ENCODE assay signal across 14 cellular contexts in the genomic region with DNA sequence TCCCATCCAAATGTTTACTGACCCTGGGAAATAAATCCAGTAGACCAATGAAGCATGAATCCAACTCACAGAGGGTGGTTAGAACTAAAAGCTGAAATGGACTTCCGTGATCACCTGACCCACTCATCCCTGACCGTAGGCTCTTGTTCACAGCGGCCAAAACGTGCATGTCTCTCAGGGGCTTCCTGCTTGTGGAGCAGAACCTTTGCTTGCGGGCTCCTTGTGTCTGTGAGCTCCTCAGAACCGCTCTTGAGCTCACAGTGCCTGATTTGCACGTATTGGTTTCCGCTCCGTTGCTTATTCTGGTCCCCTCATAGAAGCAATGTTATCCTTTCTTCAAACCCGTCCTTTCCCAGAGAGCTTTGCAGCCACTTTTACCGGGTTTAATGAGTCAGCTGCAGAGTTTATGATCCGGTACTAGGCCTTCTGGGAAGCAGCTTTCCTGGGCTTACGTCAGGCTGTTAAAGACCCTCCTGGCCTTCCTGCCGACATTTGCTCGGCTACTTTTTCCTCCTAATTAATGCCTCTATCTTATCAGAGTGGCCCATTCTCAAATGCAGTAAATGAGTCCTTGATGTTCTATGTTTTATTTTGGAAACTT. TPM values are rescaled to one million over a fixed set of nuclear protein-coding genes. Genes with fewer than 3 reads are reported as not detected.
DNase-seq lines count a peak whose midpoint lies in the region; ATAC-seq, FAIRE-seq and TF ChIP-seq lines count a peak whose summit lies in the region.
"Had no signal": no experiment of that assay in that cellular context is flagged by ENCODE, and none has a peak within 500 bp of the region (broad histone marks: within the 10 kb centered on the region; RNA-seq: fewer than 3 reads in every experiment).

No MANE protein-coding gene starts in this region.

- no peaks in the 10 kb centered on the region for H4K20me1 ChIP-seq in H1 (replicated peaks in 1 of 2; ENCODE audit: control insufficient read depth in 1 of 2, insufficient read depth in 2 of 2, low read length in 2 of 2)

- no peak overlapping the region for H2BK5ac ChIP-seq in H1 (ENCODE audit: low read depth, low read length)

- H3K27me3 ChIP-seq in H1 (replicated peaks in 1 of 4; ENCODE audit: control insufficient read depth in 3 of 4, extremely low read depth in 1 of 4, insufficient read depth in 3 of 4, low read length in 3 of 4): no peaks in the 10 kb centered on the region; a peak in 1 of 7 replicates

- H4K8ac ChIP-seq in H1 (ENCODE audit: extremely low read depth, insufficient read depth, low read length): no peak overlapping the region

- peaks cover 0 to 5% (median 1%) of the 10 kb centered on the region in 4 experiments; a peak in 2 of 7 replicates for H3K4me1 ChIP-seq in H1 (replicated peaks in 1 of 4; ENCODE audit: control insufficient read depth in 3 of 4, insufficient read depth in 4 of 4, low read length in 3 of 4)

- DNase-seq in DMS79 treated with DMSO at 0.1 percent for 48 hours (lab: John Stamatoyannopoulos, UW) (peak; percentile 96), NCI-H510A treated with DMSO at 0.1 percent for 48 hours (lab: John Stamatoyannopoulos, UW) (peak; percentile 89), H1 (ENCODE audit: low read depth in 1 of 2, low spot score in 2 of 2) (no peak), renal cortical epithelial cell (ENCODE audit: low read depth) (peak; percentile 99), endothelial cell (ENCODE audit: low spot score) (no peak), Kasumi-1 (lab: John Stamatoyannopoulos, UW) (no peak), inferior parietal cortex (ENCODE audit: extremely low spot score) (no peak)
- DNase-seq: activated CD4-positive, CD25-positive, alpha-beta regulatory T cell treated with anti-CD3 and anti-CD28 coated beads, Interleukin-2, amount 50 U/mL, for 72 hours; central memory CD4-positive, alpha-beta T cell; HCEC 1CT; naive thymus-derived CD8-positive, alpha-beta T cell; stimulated activated CD4-positive, alpha-beta T cell treated with anti-CD3 and anti-CD28 coated beads, Interleukin-12 subunit alpha, Interleukin-12 subunit beta, amount 100 ng/mL, for 4 hours had no signal

- no peak overlapping the region for H3K56ac ChIP-seq in H1 (replicated peaks; ENCODE audit: insufficient read length, low read depth, low read length)

- H3K9ac ChIP-seq in H1 (replicated peaks in 1 of 4; ENCODE audit: extremely low read depth in 1 of 4, low read depth in 3 of 4, low read length in 3 of 4): no peak overlapping the region

- H3K4me2 ChIP-seq in H1 (ENCODE audit: insufficient read depth in 1 of 2, low read depth in 2 of 2, low read length in 2 of 2): no peak overlapping the region

- H3K4ac ChIP-seq in H1 (replicated peaks; ENCODE audit: insufficient read length, low read depth, low read length): no peak overlapping the region

- no peaks in the 10 kb centered on the region for H3K23me2 ChIP-seq in H1 (ENCODE audit: low read depth, low read length)

- no peak overlapping the region for H2BK15ac ChIP-seq in H1 (ENCODE audit: low read length)

- no peak overlapping the region for H2BK20ac ChIP-seq in H1 (ENCODE audit: low read length)

- H3K23ac ChIP-seq in H1 (ENCODE audit: insufficient read length): no peak overlapping the region

- no peak overlapping the region for H3K4me3 ChIP-seq in H1 (ENCODE audit: extremely low read depth in 1 of 4, insufficient read depth in 2 of 4, low read depth in 3 of 4, low read length in 4 of 4)

- H3K4me3 Mint-ChIP-seq in endothelial cell (ENCODE audit: unreplicated experiment): no peak overlapping the region
- H3K4me3 Mint-ChIP-seq: activated T-helper 17 cell treated with anti-CD3 and anti-CD28 coated beads, Interleukin-2, amount 50 U/mL, for 72 hours; naive thymus-derived CD8-positive, alpha-beta T cell had no signal

- no peak for TF ChIP-seq RAD21 in H1 (IDR thresholded peaks at IDR 0.05 in 1 of 2, conservative IDR thresholded peaks at IDR 0.05 in 1 of 2; ENCODE audit: low read depth in 2 of 2, low read length in 2 of 2)

- H2BK12ac ChIP-seq in H1 (ENCODE audit: low read depth, low read length): no peak overlapping the region

- H4K91ac ChIP-seq in H1 (replicated peaks; ENCODE audit: insufficient read length, low read length): no peak overlapping the region

- WGBS in H1 (ENCODE audit: extremely low coverage in 1 of 2, insufficient coverage in 1 of 2, insufficient read length in 1 of 2, insufficient replicate concordance in 2 of 2, low coverage in 1 of 2, low lambda C conversion rate in 2 of 2, missing lambda C conversion rate in 1 of 2), 2 experiments: 91% methylated on average over 15 of the region's 15 CpGs; no CpG with 5 or more reads in 1 of the 2 experiments

- no peak overlapping the region for H2AK5ac ChIP-seq in H1 (ENCODE audit: low read depth, low read length)

- CTCF ChIA-PET in H1 (lab: Charles Lee; ENCODE audit: partially characterized antibody): interaction anchor here (1.0 kb wide), 1 partner anchor 25 kb away, joined by 3 read pairs; no protein-coding TSS in a partner anchor

- no peak for TF ChIP-seq EP300 in H1 (IDR thresholded peaks at IDR 0.05; ENCODE audit: borderline replicate concordance in 1 of 2, low read depth in 2 of 2, low read length in 2 of 2)

- H3K18ac ChIP-seq in H1 (ENCODE audit: extremely low read depth, low read length): no peak overlapping the region

- no peaks in the 10 kb centered on the region for H3K79me2 ChIP-seq in H1 (ENCODE audit: control insufficient read depth in 1 of 2, insufficient read depth in 2 of 2, low read length in 2 of 2)

- no peaks in the 10 kb centered on the region; a peak in 1 of 4 replicates for H3K9me3 ChIP-seq in H1 (ENCODE audit: insufficient read depth in 2 of 2, low read depth in 1 of 2, low read length in 1 of 2)

- no peaks in the 10 kb centered on the region for H3K9me3 Mint-ChIP-seq in endothelial cell (ENCODE audit: unreplicated experiment)
- H3K9me3 Mint-ChIP-seq: activated T-helper 17 cell treated with anti-CD3 and anti-CD28 coated beads, Interleukin-2, amount 50 U/mL, for 72 hours; naive thymus-derived CD8-positive, alpha-beta T cell had no signal

- no peak overlapping the region for H3K27ac Mint-ChIP-seq in endothelial cell (ENCODE audit: unreplicated experiment)

- no peak for ATAC-seq in GM19035 (IDR thresholded peaks at IDR 0.05; ENCODE audit: unreplicated experiment)
- ATAC-seq: activated T-helper 17 cell treated with anti-CD3 and anti-CD28 coated beads, Interleukin-2, amount 50 U/mL, for 72 hours; naive thymus-derived CD8-positive, alpha-beta T cell had no signal

- TF ChIP-seq POLR2A in H1 (IDR thresholded peaks at IDR 0.05; ENCODE audit: control extremely low read depth in 1 of 2, low read depth in 2 of 2, low read length in 2 of 2): no peak

- TF ChIP-seq CTCF in H1 (IDR thresholded peaks at IDR 0.05; ENCODE audit: control extremely low read depth in 1 of 3, insufficient read depth in 1 of 3, low read depth in 1 of 3, low read length in 3 of 3) (no peak), endothelial cell (IDR thresholded peaks at IDR 0.05; ENCODE audit: unreplicated experiment) (no peak)

- no peak overlapping the region for H4K5ac ChIP-seq in H1 (ENCODE audit: insufficient read length, low read depth, low read length)

- H3K79me1 ChIP-seq in H1 (ENCODE audit: low read depth, low read length): no peaks in the 10 kb centered on the region

- no peak for FAIRE-seq in H1 (lab: Jason Lieb, UNC)

- no peaks in the 10 kb centered on the region for H3K36me3 Mint-ChIP-seq in endothelial cell (ENCODE audit: low read depth, unreplicated experiment)
- H3K36me3 Mint-ChIP-seq: naive thymus-derived CD8-positive, alpha-beta T cell had no signal

- POLR2A ChIA-PET in H1 (lab: Charles Lee; ENCODE audit: partially characterized antibody): interaction anchor here (0.6 kb wide), 1 partner anchor 162 kb away, joined by 3 read pairs; no protein-coding TSS in a partner anchor

- no peak overlapping the region for H3K14ac ChIP-seq in H1 (ENCODE audit: insufficient read length)

- H2BK120ac ChIP-seq in H1 (replicated peaks; ENCODE audit: low read depth, low read length): no peak overlapping the region

- H2AFZ ChIP-seq in H1 (ENCODE audit: low read length): peak overlapping the region; percentile 9; the same call in 1 of the 2 replicates

- peaks cover 12% of the 10 kb centered on the region for H3K27me3 Mint-ChIP-seq in endothelial cell (ENCODE audit: unreplicated experiment)
- H3K27me3 Mint-ChIP-seq: activated T-helper 17 cell treated with anti-CD3 and anti-CD28 coated beads, Interleukin-2, amount 50 U/mL, for 72 hours; naive thymus-derived CD8-positive, alpha-beta T cell had no signal

- no peaks in the 10 kb centered on the region for H3K36me3 ChIP-seq in H1 (ENCODE audit: control insufficient read depth in 2 of 4, insufficient read depth in 4 of 4, low read length in 3 of 4)

- no peaks in the 10 kb centered on the region for H3K4me1 Mint-ChIP-seq in endothelial cell (ENCODE audit: unreplicated experiment)

- no peak overlapping the region for H3K27ac ChIP-seq in H1 (ENCODE audit: low read depth, low read length)

TF ChIP-seq in H1, 55 proteins besides CTCF, POLR2A, EP300 and RAD21 (continues in another document):
- TF ChIP-seq EGR1 (IDR thresholded peaks at IDR 0.05; ENCODE audit: borderline replicate concordance, low read depth, low read length): no peak
- TF ChIP-seq, protein P1, sequence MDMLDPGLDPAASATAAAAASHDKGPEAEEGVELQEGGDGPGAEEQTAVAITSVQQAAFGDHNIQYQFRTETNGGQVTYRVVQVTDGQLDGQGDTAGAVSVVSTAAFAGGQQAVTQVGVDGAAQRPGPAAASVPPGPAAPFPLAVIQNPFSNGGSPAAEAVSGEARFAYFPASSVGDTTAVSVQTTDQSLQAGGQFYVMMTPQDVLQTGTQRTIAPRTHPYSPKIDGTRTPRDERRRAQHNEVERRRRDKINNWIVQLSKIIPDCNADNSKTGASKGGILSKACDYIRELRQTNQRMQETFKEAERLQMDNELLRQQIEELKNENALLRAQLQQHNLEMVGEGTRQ (IDR thresholded peaks at IDR 0.05; ENCODE audit: low read length): no peak
- no peak for TF ChIP-seq SIN3A (conservative IDR thresholded peaks at IDR 0.05 in 1 of 2, IDR thresholded peaks at IDR 0.05 in 1 of 2; ENCODE audit: low read depth in 1 of 2, low read length in 2 of 2)
- TF ChIP-seq SUZ12 (IDR thresholded peaks at IDR 0.05; ENCODE audit: low read length): no peak
- TF ChIP-seq SP4 (IDR thresholded peaks at IDR 0.05; ENCODE audit: low read length): no peak
- no peak for TF ChIP-seq CTBP2 (IDR thresholded peaks at IDR 0.05; ENCODE audit: borderline replicate concordance, insufficient read depth, insufficient read length, low read length)

RNA-seq across cellular contexts. Expression of gene LIPC, which starts 35.4 kb away (rescaled TPM):
- not detected in 2 replicates for total RNA-seq in H1 (2021; fragmentation: NEBNext Ultra II Directional; extraction: Animal tissue kit (Norgen Biotek cat#: 25700))
- polyA plus RNA-seq in H1 (2011; rRNA removed): not detected in 2 replicates
- polyA plus RNA-seq in H1 (2011; cell fraction: cytosol; rRNA removed): not detected
- not detected for polyA plus RNA-seq in H1 (2011; cell fraction: nucleus; rRNA removed)
- polyA plus RNA-seq in H1 (2012, experiment 1 of 2): not detected in 4 replicates
- polyA plus RNA-seq in H1 (2012, experiment 2 of 2): not detected
- polyA plus RNA-seq in H1 (2013, experiment 1 of 2): not detected
- not detected for polyA plus RNA-seq in H1 (2013, experiment 2 of 2)
- polyA minus RNA-seq in H1 (2011; rRNA and poly(A)+ RNA removed): not detected in 2 replicates
- not detected for polyA minus RNA-seq in H1 (2011; cell fraction: cytosol; rRNA and poly(A)+ RNA removed)
- not detected for polyA minus RNA-seq in H1 (2011; cell fraction: nucleus; rRNA and poly(A)+ RNA removed)
- total RNA-seq in renal cortical epithelial cell (1.6 and 9.2 TPM in 2 replicates), endothelial cell (ENCODE audit: unreplicated experiment) (not detected)

Comparison
In these comparisons a context has a peak if more than half of its experiments do, and no peak if none do; other contexts are left out.
1. DNase-seq: peak in DMS79 treated with DMSO at 0.1 percent for 48 hours (single experiment), NCI-H510A treated with DMSO at 0.1 percent for 48 hours (single experiment) and renal cortical epithelial cell (single experiment); none in H1 (0 of 2), endothelial cell (single experiment), Kasumi-1 (0 of 2) and inferior parietal cortex (single experiment).